In the genomic region with DNA sequence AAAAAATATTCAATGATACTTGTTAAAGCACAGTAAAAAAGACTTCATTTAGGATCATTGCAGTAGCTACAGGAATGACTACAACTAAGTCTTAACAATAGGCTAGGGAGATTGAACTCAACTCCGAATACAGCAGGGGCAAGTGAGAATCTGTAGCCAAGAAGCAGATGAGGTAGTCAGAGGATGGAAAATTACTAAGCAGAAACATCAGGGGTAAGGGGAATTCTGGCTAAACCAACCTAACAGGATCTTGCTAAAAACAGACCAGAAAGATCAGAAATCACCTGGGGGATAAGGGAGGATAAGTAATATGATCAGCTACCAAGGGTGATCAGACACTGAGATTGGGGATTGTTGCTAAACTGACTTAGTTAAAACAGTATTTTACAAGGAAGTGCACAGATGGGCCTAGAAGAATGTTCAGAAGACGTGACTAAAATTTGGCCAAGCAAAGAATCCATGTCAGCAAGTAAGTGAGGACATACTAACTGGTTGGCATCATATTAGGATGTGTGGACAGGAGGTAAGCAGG, we compare ENCODE assay signal across 23 cellular contexts.
"Had no signal": no experiment of that assay in that cellular context is flagged by ENCODE, and none has a peak within 500 bp of the region (broad histone marks: within the 10 kb centered on the region; RNA-seq: fewer than 3 reads in every experiment).

No MANE protein-coding gene starts in this region.

- H3K27me3 Mint-ChIP-seq: activated CD4-positive, alpha-beta memory T cell treated with anti-CD3 and anti-CD28 coated beads, Interleukin-2, amount 10 ng/mL, durations not matched to agents 7 days and 5 days; activated CD4-positive, alpha-beta T cell treated with anti-CD3 and anti-CD28 coated beads, Interleukin-2, amount 10 ng/mL, durations not matched to agents 24 days and 14 days; activated naive CD4-positive, alpha-beta T cell treated with anti-CD3 and anti-CD28 coated beads, Interleukin-2, amount 10 ng/mL, durations not matched to agents 7 days and 5 days had no signal

- DNase-seq: activated CD4-positive, alpha-beta memory T cell treated with anti-CD3 and anti-CD28 coated beads, Interleukin-2, amount 10 ng/mL, durations not matched to agents 7 days and 5 days; activated CD4-positive, alpha-beta T cell treated with anti-CD3 and anti-CD28 coated beads, Interleukin-2, amount 10 ng/mL, durations not matched to agents 24 days and 14 days; activated effector memory CD4-positive, alpha-beta T cell treated with Interleukin-2 at 50 U/mL for 16 hours; activated naive CD4-positive, alpha-beta T cell treated with anti-CD3 and anti-CD28 coated beads, Interleukin-2, amount 10 ng/mL, durations not matched to agents 7 days and 5 days; activated T-cell treated with anti-CD3 and anti-CD28 coated beads, Interleukin-2, amount 50 U/mL, for 72 hours; amygdala; cortex of kidney; endodermal cell; esophagus squamous epithelium; gastrocnemius medialis; hypothalamus; left ventricle myocardium superior; mammary epithelial cell; midbrain; natural killer cell; ovary; psoas muscle; spleen; stimulated activated CD4-positive, alpha-beta T cell treated with anti-CD3 and anti-CD28 coated beads, Interleukin-4, amount 100 ng/mL, for 1 hour; stimulated activated naive CD8-positive, alpha-beta T cell treated with anti-CD3 and anti-CD28 coated beads, Interleukin-15, Interleukin-2, amounts not matched to agents 100 U/mL and 50 U/mL, for 24 hours had no signal

- H3K36me3 ChIP-seq: esophagus squamous epithelium, gastrocnemius medialis, ovary, right atrium auricular region, spleen had no signal

- H3K27ac ChIP-seq: esophagus squamous epithelium, gastrocnemius medialis, ovary, psoas muscle, right atrium auricular region, spleen, VCaP had no signal

- H3K36me3 Mint-ChIP-seq: activated naive CD4-positive, alpha-beta T cell treated with anti-CD3 and anti-CD28 coated beads, Interleukin-2, amount 10 ng/mL, durations not matched to agents 7 days and 5 days; natural killer cell had no signal

- ATAC-seq: activated CD4-positive, CD25-positive, alpha-beta regulatory T cell treated with anti-CD3 and anti-CD28 coated beads, Interleukin-2, amount 50 U/mL, for 24 hours; gastrocnemius medialis; left ventricle myocardium superior; natural killer cell; psoas muscle; stimulated activated naive CD8-positive, alpha-beta T cell treated with anti-CD3 and anti-CD28 coated beads, Interleukin-15, Interleukin-2, amounts not matched to agents 100 U/mL and 50 U/mL, for 24 hours had no signal

- H3K27ac Mint-ChIP-seq: activated CD4-positive, alpha-beta memory T cell treated with anti-CD3 and anti-CD28 coated beads, Interleukin-2, amount 10 ng/mL, durations not matched to agents 7 days and 5 days; activated CD4-positive, alpha-beta T cell treated with anti-CD3 and anti-CD28 coated beads, Interleukin-2, amount 10 ng/mL, durations not matched to agents 24 days and 14 days; activated naive CD4-positive, alpha-beta T cell treated with anti-CD3 and anti-CD28 coated beads, Interleukin-2, amount 10 ng/mL, durations not matched to agents 7 days and 5 days; activated T-cell treated with anti-CD3 and anti-CD28 coated beads, Interleukin-2, amount 50 U/mL, for 72 hours; endodermal cell; natural killer cell had no signal

- H3K4me3 ChIP-seq: esophagus squamous epithelium, gastrocnemius medialis, ovary, psoas muscle, right atrium auricular region, spleen had no signal

- H3K4me3 Mint-ChIP-seq: activated CD4-positive, alpha-beta memory T cell treated with anti-CD3 and anti-CD28 coated beads, Interleukin-2, amount 10 ng/mL, durations not matched to agents 7 days and 5 days; activated CD4-positive, alpha-beta T cell treated with anti-CD3 and anti-CD28 coated beads, Interleukin-2, amount 10 ng/mL, durations not matched to agents 24 days and 14 days; activated naive CD4-positive, alpha-beta T cell treated with anti-CD3 and anti-CD28 coated beads, Interleukin-2, amount 10 ng/mL, durations not matched to agents 7 days and 5 days; activated T-cell treated with anti-CD3 and anti-CD28 coated beads, Interleukin-2, amount 50 U/mL, for 72 hours; endodermal cell; natural killer cell had no signal

- H3K4me1 ChIP-seq: esophagus squamous epithelium, gastrocnemius medialis, psoas muscle, right atrium auricular region, spleen had no signal

- H3K4me1 Mint-ChIP-seq: activated CD4-positive, alpha-beta memory T cell treated with anti-CD3 and anti-CD28 coated beads, Interleukin-2, amount 10 ng/mL, durations not matched to agents 7 days and 5 days; activated CD4-positive, alpha-beta T cell treated with anti-CD3 and anti-CD28 coated beads, Interleukin-2, amount 10 ng/mL, durations not matched to agents 24 days and 14 days; activated naive CD4-positive, alpha-beta T cell treated with anti-CD3 and anti-CD28 coated beads, Interleukin-2, amount 10 ng/mL, durations not matched to agents 7 days and 5 days; natural killer cell had no signal

- H3K27me3 ChIP-seq: esophagus squamous epithelium, gastrocnemius medialis, ovary, right atrium auricular region, spleen had no signal

- H3K9me3 ChIP-seq: esophagus squamous epithelium, gastrocnemius medialis, ovary, psoas muscle, right atrium auricular region, spleen had no signal

- H3K9me3 Mint-ChIP-seq: activated CD4-positive, alpha-beta memory T cell treated with anti-CD3 and anti-CD28 coated beads, Interleukin-2, amount 10 ng/mL, durations not matched to agents 7 days and 5 days; activated CD4-positive, alpha-beta T cell treated with anti-CD3 and anti-CD28 coated beads, Interleukin-2, amount 10 ng/mL, durations not matched to agents 24 days and 14 days; endodermal cell had no signal
